ENCODE assay signal across 12 cellular contexts in the genomic region with DNA sequence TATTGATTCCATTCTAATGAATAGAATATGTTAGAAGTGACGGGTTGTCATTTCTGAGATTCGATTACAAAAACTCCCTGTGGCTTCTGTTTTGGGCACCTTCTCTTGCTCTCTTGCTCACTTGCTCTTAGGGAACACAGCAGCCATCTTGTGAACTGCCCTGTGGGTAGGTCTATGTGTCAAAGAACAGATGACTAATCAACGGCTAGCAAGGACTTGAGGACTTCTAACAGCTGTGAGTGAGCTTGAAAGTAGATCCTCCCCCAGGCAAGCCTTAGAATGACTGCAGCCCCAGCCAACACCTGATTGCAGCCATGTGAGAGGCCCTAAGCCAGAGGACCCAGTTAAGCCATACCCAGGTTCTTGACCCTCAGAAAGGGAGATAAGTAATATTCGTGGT. TPM values are rescaled to one million over a fixed set of nuclear protein-coding genes. Genes with fewer than 3 reads are reported as not detected.
A peak's percentile ranks its signal among the peaks of the same experiment; 100 is the strongest.
DNase-seq lines count a peak whose midpoint lies in the region; ATAC-seq and TF ChIP-seq lines count a peak whose summit lies in the region.
"Had no signal": no experiment of that assay in that cellular context is flagged by ENCODE, and none has a peak within 500 bp of the region (broad histone marks: within the 10 kb centered on the region; RNA-seq: fewer than 3 reads in every experiment).

No MANE protein-coding gene starts in this region.

- no peak for ATAC-seq in GM18498 (IDR thresholded peaks at IDR 0.05; ENCODE audit: unreplicated experiment)
- ATAC-seq: heart left ventricle had no signal

- no peaks in the 10 kb centered on the region for H3K36me3 ChIP-seq in mammary epithelial cell (ENCODE audit: insufficient read depth, low read length)
- H3K36me3 ChIP-seq: heart left ventricle, vagina had no signal

- 97% methylated on average over 3 of the region's 4 CpGs for WGBS in mammary epithelial cell (ENCODE audit: low coverage, missing lambda C conversion rate)

- DNase-seq in NOMO-1 treated with DMSO at 0.1 percent for 48 hours (lab: John Stamatoyannopoulos, UW; ENCODE audit: unreplicated experiment) (peak; percentile 3), NOMO-1 treated with dmso at 0.1 percent for 144 hours (lab: John Stamatoyannopoulos, UW; ENCODE audit: unreplicated experiment) (no peak), NCI-H524 treated with DMSO at 0.1 percent for 48 hours (lab: John Stamatoyannopoulos, UW) (peak; percentile 42), mammary epithelial cell (peak; percentile 83), NCI-H526 treated with DMSO at 0.1 percent for 48 hours (lab: John Stamatoyannopoulos, UW) (no peak), NCI-H345 treated with DMSO at 0.1 percent for 48 hours (lab: John Stamatoyannopoulos, UW; ENCODE audit: unreplicated experiment) (no peak)
- DNase-seq in stimulated activated CD4-positive, alpha-beta T cell treated with anti-CD3 and anti-CD28 coated beads, Interleukin-12 subunit alpha, Interleukin-12 subunit beta, amount 100 ng/mL, for 48 hours (ENCODE audit: low read depth in 2 of 3, low spot score in 1 of 3): peak in 2 of 3 donors; percentile 13 to 24
- DNase-seq: ACHN, heart left ventricle, RPMI8226 had no signal

- intact Hi-C loops in mammary epithelial cell (cut with micrococcal nuclease): no loop called here

- in situ Hi-C loops in mammary epithelial cell (cut with MboI; ENCODE audit: low sequenced_read_pairs in 2 of 2): no loop called here

- H3K27me3 ChIP-seq in mammary epithelial cell (ENCODE audit: insufficient read depth, low read length): no peaks in the 10 kb centered on the region
- H3K27me3 ChIP-seq: heart left ventricle, vagina had no signal

- CTCF ChIA-PET in mammary epithelial cell (lab: Charles Lee; ENCODE audit: low non-redundant PET): no interaction called here

- H4K20me1 ChIP-seq in mammary epithelial cell (ENCODE audit: insufficient read depth, low read length): no peaks in the 10 kb centered on the region

- peaks cover 20% of the 10 kb centered on the region for H3K4me1 ChIP-seq in mammary epithelial cell (ENCODE audit: insufficient read depth, low read length)

- H2AFZ ChIP-seq in mammary epithelial cell (ENCODE audit: low read depth, low read length): no peak overlapping the region

- H3K27ac ChIP-seq in mammary epithelial cell (ENCODE audit: insufficient read depth, low read depth, low read length): no peak overlapping the region
- H3K27ac ChIP-seq: heart left ventricle, vagina had no signal

- no TSS peak for BruUV-seq in mammary epithelial cell (replicated peaks; lab: Mats Ljungman, UMichigan)

- H3K9ac ChIP-seq in mammary epithelial cell (ENCODE audit: insufficient read depth, low read length): no peak overlapping the region

- no peak for TF ChIP-seq CTCF in mammary epithelial cell (conservative IDR thresholded peaks at IDR 0.05 in 1 of 2, IDR thresholded peaks at IDR 0.05 in 1 of 2; ENCODE audit: extremely low read depth in 1 of 2, insufficient read depth in 1 of 2, low read depth in 1 of 2, low read length in 2 of 2)

- H3K9me3 ChIP-seq in mammary epithelial cell (replicated peaks; ENCODE audit: insufficient read depth, low read length): no peaks in the 10 kb centered on the region
- H3K9me3 ChIP-seq: heart left ventricle, vagina had no signal

- dilution Hi-C loops in mammary epithelial cell (cut with HindIII; ENCODE audit: low sequenced_read_pairs): no loop called here

- H3K4me3 ChIP-seq in mammary epithelial cell (replicated peaks in 1 of 3; ENCODE audit: insufficient read depth in 1 of 3, low read depth in 2 of 3, low read length in 3 of 3): no peak overlapping the region
- H3K4me3 ChIP-seq: heart left ventricle, vagina had no signal

- H3K4me2 ChIP-seq in mammary epithelial cell (ENCODE audit: insufficient read depth, low read depth, low read length): no peak overlapping the region

- H3K79me2 ChIP-seq in mammary epithelial cell (ENCODE audit: insufficient read depth, low read length): peaks cover 14% of the 10 kb centered on the region

RNA-seq across cellular contexts. Expression of gene AZIN2, which starts 49.3 kb away (rescaled TPM):
- 10 to 100 TPM in 1 of 2 donors, 1 to 10 TPM in 1; 8.3 to 12.5 TPM for total RNA-seq in mammary epithelial cell
- 3.4 TPM for polyA plus RNA-seq in mammary epithelial cell
- 16.3 TPM for polyA minus RNA-seq in mammary epithelial cell

RNA-seq across cellular contexts. Expression of gene TRIM62, which starts 51.5 kb away (rescaled TPM):
- 1 to 10 TPM; 4.2 to 5.6 TPM for total RNA-seq in mammary epithelial cell
- 2.9 TPM for polyA plus RNA-seq in mammary epithelial cell
- polyA minus RNA-seq in mammary epithelial cell: 4.0 TPM

Comparison
In these comparisons a context has a peak if more than half of its experiments do, and no peak if none do; other contexts are left out.
1. DNase-seq: peak in NOMO-1 treated with DMSO at 0.1 percent for 48 hours (single experiment), NCI-H524 treated with DMSO at 0.1 percent for 48 hours (single experiment), mammary epithelial cell (single experiment) and stimulated activated CD4-positive, alpha-beta T cell treated with anti-CD3 and anti-CD28 coated beads, Interleukin-12 subunit alpha, Interleukin-12 subunit beta, amount 100 ng/mL, for 48 hours (2 of 3); none in NOMO-1 treated with dmso at 0.1 percent for 144 hours (single experiment), NCI-H526 treated with DMSO at 0.1 percent for 48 hours (single experiment) and NCI-H345 treated with DMSO at 0.1 percent for 48 hours (single experiment).